8 cellular contexts compared by ENCODE assay signal in the genomic region with DNA sequence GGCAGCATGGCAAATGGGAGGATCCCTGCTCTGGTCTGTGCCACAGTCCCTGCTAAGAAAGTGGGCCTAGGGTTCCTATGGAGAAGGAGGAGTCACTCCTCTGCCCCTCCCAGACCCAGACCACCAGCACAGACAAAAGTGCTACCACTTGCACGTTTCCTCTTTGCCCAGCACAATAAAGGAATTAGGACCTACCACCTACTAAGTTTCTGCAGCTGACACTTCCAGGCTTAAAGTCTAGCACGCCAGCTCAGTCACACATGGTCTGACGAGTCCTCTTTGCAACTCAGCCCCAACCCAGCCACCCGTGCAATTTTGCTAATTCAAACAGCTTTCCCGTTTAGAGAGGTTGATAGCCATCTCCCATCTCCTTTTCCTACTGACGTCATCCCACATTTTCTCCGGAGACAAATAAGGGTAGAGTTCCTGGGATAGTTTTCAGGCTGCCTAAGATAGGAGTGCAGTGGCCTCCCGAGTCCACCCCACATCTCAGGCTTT.
A peak's percentile ranks its signal among the peaks of the same experiment; 100 is the strongest.
DNase-seq lines count a peak whose midpoint lies in the region; ATAC-seq, FAIRE-seq and TF ChIP-seq lines count a peak whose summit lies in the region.

No MANE protein-coding gene starts in this region.

- peak overlapping the region; percentile 94 for H3K4me2 ChIP-seq in mesendoderm (ENCODE audit: low read length)

- no peak for FAIRE-seq in frontal cortex (lab: Jason Lieb, UNC)

- H3K23ac ChIP-seq in mesendoderm (ENCODE audit: low read length), result no peak overlapping the region

- TF ChIP-seq CTCF in upper lobe of right lung (IDR thresholded peaks at IDR 0.05), result no peak

- H3K9me3 ChIP-seq in NT2/D1 (ENCODE audit: insufficient read depth, low read length) (no peaks in the 10 kb centered on the region), upper lobe of right lung (no peaks in the 10 kb centered on the region)

- no peak overlapping the region for H3K18ac ChIP-seq in mesendoderm (ENCODE audit: low read length)

- H2AK5ac ChIP-seq in mesendoderm (ENCODE audit: low read length), result no peak overlapping the region

- H4K5ac ChIP-seq in mesendoderm (ENCODE audit: low read length), result no peak overlapping the region

- peaks cover 6% of the 10 kb centered on the region for H3K4me1 ChIP-seq in NT2/D1 (ENCODE audit: insufficient read depth, insufficient read length)
- peaks cover 10% of the 10 kb centered on the region for H3K4me1 ChIP-seq in mesendoderm (ENCODE audit: control insufficient read depth, low read depth, low read length)
- peaks cover 59% of the 10 kb centered on the region for H3K4me1 ChIP-seq in upper lobe of right lung

- no peak overlapping the region for H3K9ac ChIP-seq in NT2/D1 (ENCODE audit: insufficient read length, low read depth)
- peak overlapping the region; percentile 75 for H3K9ac ChIP-seq in mesendoderm (ENCODE audit: low read length)

- H3K79me1 ChIP-seq in mesendoderm (ENCODE audit: low read length), result peaks cover 15% of the 10 kb centered on the region

- peak; percentile 20 for ATAC-seq in upper lobe of right lung
- no peak for ATAC-seq in HG03565 (IDR thresholded peaks at IDR 0.05; ENCODE audit: unreplicated experiment)

- H3K27me3 ChIP-seq in NT2/D1 (ENCODE audit: insufficient read depth, insufficient read length) (peaks cover 81% of the 10 kb centered on the region), mesendoderm (ENCODE audit: insufficient read depth, low read length, poor library complexity) (no peaks in the 10 kb centered on the region), upper lobe of right lung (no peaks in the 10 kb centered on the region)

- H2BK5ac ChIP-seq in mesendoderm (ENCODE audit: low read length), result no peak overlapping the region

- peak; percentile 29 for DNase-seq in stimulated activated CD4-positive, alpha-beta T cell treated with anti-CD3 and anti-CD28 coated beads, Interleukin-4, amount 100 ng/mL, for 24 hours
- DNase-seq in stimulated activated CD4-positive, alpha-beta T cell treated with anti-CD3 and anti-CD28 coated beads, Interleukin-4, amount 100 ng/mL, for 4 hours, result no peak
- DNase-seq in NT2/D1 (ENCODE audit: low read depth, low spot score), result no peak
- DNase-seq in dedifferentiated amniotic fluid mesenchymal stem cell (ENCODE audit: extremely low spot score), result peak; percentile 72
- peak; percentile 90 for DNase-seq in mesendoderm
- no peak for DNase-seq in upper lobe of right lung
- DNase-seq in frontal cortex (ENCODE audit: low spot score in 2 of 2), result no peak

- no peak overlapping the region for H3K4ac ChIP-seq in mesendoderm (ENCODE audit: low read depth, low read length)

- no peaks in the 10 kb centered on the region for H3K36me3 ChIP-seq in NT2/D1 (ENCODE audit: insufficient read depth, insufficient read length, low read length)
- H3K36me3 ChIP-seq in mesendoderm (ENCODE audit: control insufficient read depth, insufficient read depth, low read length), result no peaks in the 10 kb centered on the region
- no peaks in the 10 kb centered on the region for H3K36me3 ChIP-seq in upper lobe of right lung

- H3K27ac ChIP-seq in mesendoderm (ENCODE audit: low read depth, low read length), result peak overlapping the region; percentile 14
- peak overlapping the region; percentile 98 for H3K27ac ChIP-seq in upper lobe of right lung

- intact Hi-C loops in upper lobe of right lung (cut with DNase I), result no loop called here

- H3K4me3 ChIP-seq in NT2/D1 (ENCODE audit: insufficient read length, low read depth) (peak overlapping the region; percentile 47), mesendoderm (ENCODE audit: low read length) (peak overlapping the region; percentile 36), upper lobe of right lung (peak overlapping the region; percentile 72)

- WGBS in mesendoderm (ENCODE audit: extremely low coverage, insufficient coverage, low lambda C conversion rate), result no CpG with 5 or more reads among the region's 8 CpGs

- no peak overlapping the region for H2BK15ac ChIP-seq in mesendoderm (replicated peaks; ENCODE audit: low read depth)

- no peak overlapping the region for H4K8ac ChIP-seq in mesendoderm (ENCODE audit: low read depth, low read length)

- H3K79me2 ChIP-seq in mesendoderm (ENCODE audit: control insufficient read depth, insufficient read depth, low read length), result peaks cover 7% of the 10 kb centered on the region

- peak overlapping the region; percentile 91 for H3K56ac ChIP-seq in mesendoderm (ENCODE audit: low read length)

- H2BK120ac ChIP-seq in mesendoderm (ENCODE audit: low read depth, low read length), result no peak overlapping the region

Comparison
In these comparisons a context has a peak if more than half of its experiments do, and no peak if none do; other contexts are left out.
1. DNase-seq: peak in stimulated activated CD4-positive, alpha-beta T cell treated with anti-CD3 and anti-CD28 coated beads, Interleukin-4, amount 100 ng/mL, for 24 hours (single experiment), dedifferentiated amniotic fluid mesenchymal stem cell (single experiment) and mesendoderm (single experiment); none in stimulated activated CD4-positive, alpha-beta T cell treated with anti-CD3 and anti-CD28 coated beads, Interleukin-4, amount 100 ng/mL, for 4 hours (0 of 2), NT2/D1 (single experiment), upper lobe of right lung (single experiment) and frontal cortex (0 of 2).
2. Peak in every context shown above with its lines, with median percentiles within 50 percentile points of each other: H3K4me3 ChIP-seq.